In the genomic region with DNA sequence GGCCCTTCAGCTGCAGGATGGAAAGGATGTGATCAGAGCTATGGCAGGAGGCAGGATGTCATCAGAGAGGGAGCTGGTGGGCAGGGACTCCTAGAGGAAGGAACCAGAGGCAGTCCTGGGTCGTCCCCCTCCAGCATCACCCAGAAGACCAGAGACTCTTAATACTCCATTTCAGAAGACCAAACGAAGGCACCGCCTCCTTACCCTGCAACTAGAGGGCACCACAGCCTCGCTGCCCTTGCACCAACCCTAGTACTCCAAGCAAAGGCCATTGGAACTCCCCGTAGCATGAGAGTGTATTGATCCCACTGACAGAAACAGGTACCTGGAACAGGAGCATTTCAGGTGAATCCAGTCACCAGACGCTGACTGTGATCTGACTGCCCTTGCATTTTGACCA, we compare ENCODE assay signal across 1 cellular context.
TF ChIP-seq lines count a peak whose summit lies in the region.

No MANE protein-coding gene starts in this region.

TF ChIP-seq in H1, 55 proteins besides CTCF, POLR2A, EP300 and RAD21 (continued from another document):
- TF ChIP-seq, protein P1, sequence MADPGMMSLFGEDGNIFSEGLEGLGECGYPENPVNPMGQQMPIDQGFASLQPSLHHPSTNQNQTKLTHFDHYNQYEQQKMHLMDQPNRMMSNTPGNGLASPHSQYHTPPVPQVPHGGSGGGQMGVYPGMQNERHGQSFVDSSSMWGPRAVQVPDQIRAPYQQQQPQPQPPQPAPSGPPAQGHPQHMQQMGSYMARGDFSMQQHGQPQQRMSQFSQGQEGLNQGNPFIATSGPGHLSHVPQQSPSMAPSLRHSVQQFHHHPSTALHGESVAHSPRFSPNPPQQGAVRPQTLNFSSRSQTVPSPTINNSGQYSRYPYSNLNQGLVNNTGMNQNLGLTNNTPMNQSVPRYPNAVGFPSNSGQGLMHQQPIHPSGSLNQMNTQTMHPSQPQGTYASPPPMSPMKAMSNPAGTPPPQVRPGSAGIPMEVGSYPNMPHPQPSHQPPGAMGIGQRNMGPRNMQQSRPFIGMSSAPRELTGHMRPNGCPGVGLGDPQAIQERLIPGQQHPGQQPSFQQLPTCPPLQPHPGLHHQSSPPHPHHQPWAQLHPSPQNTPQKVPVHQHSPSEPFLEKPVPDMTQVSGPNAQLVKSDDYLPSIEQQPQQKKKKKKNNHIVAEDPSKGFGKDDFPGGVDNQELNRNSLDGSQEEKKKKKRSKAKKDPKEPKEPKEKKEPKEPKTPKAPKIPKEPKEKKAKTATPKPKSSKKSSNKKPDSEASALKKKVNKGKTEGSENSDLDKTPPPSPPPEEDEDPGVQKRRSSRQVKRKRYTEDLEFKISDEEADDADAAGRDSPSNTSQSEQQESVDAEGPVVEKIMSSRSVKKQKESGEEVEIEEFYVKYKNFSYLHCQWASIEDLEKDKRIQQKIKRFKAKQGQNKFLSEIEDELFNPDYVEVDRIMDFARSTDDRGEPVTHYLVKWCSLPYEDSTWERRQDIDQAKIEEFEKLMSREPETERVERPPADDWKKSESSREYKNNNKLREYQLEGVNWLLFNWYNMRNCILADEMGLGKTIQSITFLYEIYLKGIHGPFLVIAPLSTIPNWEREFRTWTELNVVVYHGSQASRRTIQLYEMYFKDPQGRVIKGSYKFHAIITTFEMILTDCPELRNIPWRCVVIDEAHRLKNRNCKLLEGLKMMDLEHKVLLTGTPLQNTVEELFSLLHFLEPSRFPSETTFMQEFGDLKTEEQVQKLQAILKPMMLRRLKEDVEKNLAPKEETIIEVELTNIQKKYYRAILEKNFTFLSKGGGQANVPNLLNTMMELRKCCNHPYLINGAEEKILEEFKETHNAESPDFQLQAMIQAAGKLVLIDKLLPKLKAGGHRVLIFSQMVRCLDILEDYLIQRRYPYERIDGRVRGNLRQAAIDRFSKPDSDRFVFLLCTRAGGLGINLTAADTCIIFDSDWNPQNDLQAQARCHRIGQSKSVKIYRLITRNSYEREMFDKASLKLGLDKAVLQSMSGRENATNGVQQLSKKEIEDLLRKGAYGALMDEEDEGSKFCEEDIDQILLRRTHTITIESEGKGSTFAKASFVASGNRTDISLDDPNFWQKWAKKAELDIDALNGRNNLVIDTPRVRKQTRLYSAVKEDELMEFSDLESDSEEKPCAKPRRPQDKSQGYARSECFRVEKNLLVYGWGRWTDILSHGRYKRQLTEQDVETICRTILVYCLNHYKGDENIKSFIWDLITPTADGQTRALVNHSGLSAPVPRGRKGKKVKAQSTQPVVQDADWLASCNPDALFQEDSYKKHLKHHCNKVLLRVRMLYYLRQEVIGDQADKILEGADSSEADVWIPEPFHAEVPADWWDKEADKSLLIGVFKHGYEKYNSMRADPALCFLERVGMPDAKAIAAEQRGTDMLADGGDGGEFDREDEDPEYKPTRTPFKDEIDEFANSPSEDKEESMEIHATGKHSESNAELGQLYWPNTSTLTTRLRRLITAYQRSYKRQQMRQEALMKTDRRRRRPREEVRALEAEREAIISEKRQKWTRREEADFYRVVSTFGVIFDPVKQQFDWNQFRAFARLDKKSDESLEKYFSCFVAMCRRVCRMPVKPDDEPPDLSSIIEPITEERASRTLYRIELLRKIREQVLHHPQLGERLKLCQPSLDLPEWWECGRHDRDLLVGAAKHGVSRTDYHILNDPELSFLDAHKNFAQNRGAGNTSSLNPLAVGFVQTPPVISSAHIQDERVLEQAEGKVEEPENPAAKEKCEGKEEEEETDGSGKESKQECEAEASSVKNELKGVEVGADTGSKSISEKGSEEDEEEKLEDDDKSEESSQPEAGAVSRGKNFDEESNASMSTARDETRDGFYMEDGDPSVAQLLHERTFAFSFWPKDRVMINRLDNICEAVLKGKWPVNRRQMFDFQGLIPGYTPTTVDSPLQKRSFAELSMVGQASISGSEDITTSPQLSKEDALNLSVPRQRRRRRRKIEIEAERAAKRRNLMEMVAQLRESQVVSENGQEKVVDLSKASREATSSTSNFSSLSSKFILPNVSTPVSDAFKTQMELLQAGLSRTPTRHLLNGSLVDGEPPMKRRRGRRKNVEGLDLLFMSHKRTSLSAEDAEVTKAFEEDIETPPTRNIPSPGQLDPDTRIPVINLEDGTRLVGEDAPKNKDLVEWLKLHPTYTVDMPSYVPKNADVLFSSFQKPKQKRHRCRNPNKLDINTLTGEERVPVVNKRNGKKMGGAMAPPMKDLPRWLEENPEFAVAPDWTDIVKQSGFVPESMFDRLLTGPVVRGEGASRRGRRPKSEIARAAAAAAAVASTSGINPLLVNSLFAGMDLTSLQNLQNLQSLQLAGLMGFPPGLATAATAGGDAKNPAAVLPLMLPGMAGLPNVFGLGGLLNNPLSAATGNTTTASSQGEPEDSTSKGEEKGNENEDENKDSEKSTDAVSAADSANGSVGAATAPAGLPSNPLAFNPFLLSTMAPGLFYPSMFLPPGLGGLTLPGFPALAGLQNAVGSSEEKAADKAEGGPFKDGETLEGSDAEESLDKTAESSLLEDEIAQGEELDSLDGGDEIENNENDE (IDR thresholded peaks at IDR 0.05; ENCODE audit: insufficient replicate concordance, low read length) = no peak
- no peak for TF ChIP-seq SIRT6 (IDR thresholded peaks at IDR 0.05; ENCODE audit: low read length)
- TF ChIP-seq ZNF274 (IDR thresholded peaks at IDR 0.05; ENCODE audit: borderline replicate concordance, extremely low read depth, low read length) = no peak
- TF ChIP-seq, protein P2, sequence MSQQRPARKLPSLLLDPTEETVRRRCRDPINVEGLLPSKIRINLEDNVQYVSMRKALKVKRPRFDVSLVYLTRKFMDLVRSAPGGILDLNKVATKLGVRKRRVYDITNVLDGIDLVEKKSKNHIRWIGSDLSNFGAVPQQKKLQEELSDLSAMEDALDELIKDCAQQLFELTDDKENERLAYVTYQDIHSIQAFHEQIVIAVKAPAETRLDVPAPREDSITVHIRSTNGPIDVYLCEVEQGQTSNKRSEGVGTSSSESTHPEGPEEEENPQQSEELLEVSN (IDR thresholded peaks at IDR 0.05) = no peak
- TF ChIP-seq SIN3A (conservative IDR thresholded peaks at IDR 0.05 in 1 of 2, IDR thresholded peaks at IDR 0.05 in 1 of 2; ENCODE audit: low read depth in 1 of 2, low read length in 2 of 2) = no peak
- no peak for TF ChIP-seq PHF8 (conservative IDR thresholded peaks at IDR 0.05; ENCODE audit: low read depth, low read length)
- TF ChIP-seq MAFK (IDR thresholded peaks at IDR 0.05; ENCODE audit: low read depth, low read length) = no peak
- no peak for TF ChIP-seq RBBP5 (IDR thresholded peaks at IDR 0.05; ENCODE audit: borderline replicate concordance, low read depth, low read length)
- TF ChIP-seq TAF1 (IDR thresholded peaks at IDR 0.05; ENCODE audit: low read depth, low read length) = no peak
- TF ChIP-seq BRCA1 (IDR thresholded peaks at IDR 0.05; ENCODE audit: low read depth, low read length) = no peak
